In the genomic region with DNA sequence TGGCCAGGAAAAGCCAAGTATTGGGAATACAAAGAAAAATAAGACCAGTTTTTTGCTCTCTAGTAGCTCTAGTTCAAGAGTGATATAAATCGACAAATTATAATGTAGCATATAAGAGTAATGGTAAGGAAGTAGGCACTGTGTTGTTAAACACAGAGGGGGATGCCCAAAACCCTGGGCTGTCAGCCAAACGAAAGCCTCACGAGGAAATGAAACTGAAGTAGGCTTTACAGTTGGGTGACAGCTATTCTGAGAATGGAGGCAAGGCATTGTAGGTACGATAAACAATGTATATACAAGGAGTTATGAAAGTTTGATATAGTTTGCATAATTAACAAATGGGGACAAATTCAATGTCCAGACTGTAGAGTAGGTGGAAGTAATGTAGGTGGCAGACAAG, we compare ENCODE assay signal across 10 cellular contexts.
DNase-seq lines count a peak whose midpoint lies in the region; ATAC-seq, FAIRE-seq and TF ChIP-seq lines count a peak whose summit lies in the region.
"Had no signal": no experiment of that assay in that cellular context is flagged by ENCODE, and none has a peak within 500 bp of the region (broad histone marks: within the 10 kb centered on the region; RNA-seq: fewer than 3 reads in every experiment).

No MANE protein-coding gene starts in this region.

- H3K36me3 ChIP-seq in SU-DHL-6 (ENCODE audit: low read length): no peaks in the 10 kb centered on the region
- H3K36me3 ChIP-seq in trophoblast cell (ENCODE audit: control insufficient read depth in 1 of 2, insufficient read depth in 2 of 2, low read length in 2 of 2): no peaks in the 10 kb centered on the region

- H3K18ac ChIP-seq in trophoblast cell (ENCODE audit: low read length): no peak overlapping the region

- no peak overlapping the region for H3K23ac ChIP-seq in trophoblast cell (ENCODE audit: low read length)

- no peak for TF ChIP-seq CTCF in SU-DHL-6 (IDR thresholded peaks at IDR 0.05; ENCODE audit: insufficient read depth, low read length, poor library complexity, severe bottlenecking)

- no CpG with 5 or more reads among the region's 4 CpGs for WGBS in trophoblast cell (ENCODE audit: extremely low coverage, insufficient coverage, insufficient read length)

- no peak overlapping the region for H2BK12ac ChIP-seq in trophoblast cell (ENCODE audit: low read length)

- no peak overlapping the region for H4K8ac ChIP-seq in trophoblast cell (ENCODE audit: low read depth, low read length)

- no peaks in the 10 kb centered on the region for H3K4me1 ChIP-seq in trophoblast cell (ENCODE audit: control insufficient read depth in 1 of 2, insufficient read depth in 2 of 2, low read length in 2 of 2)

- no peak overlapping the region for H3K9ac ChIP-seq in SU-DHL-6 (ENCODE audit: low read length)
- H3K9ac ChIP-seq in trophoblast cell (ENCODE audit: low read length): no peak overlapping the region

- H3K79me1 ChIP-seq in trophoblast cell (ENCODE audit: low read length): no peaks in the 10 kb centered on the region

- H4K12ac ChIP-seq in trophoblast cell (ENCODE audit: low read depth, low read length): no peak overlapping the region

- TF ChIP-seq POLR2A in GM12891 (IDR thresholded peaks at IDR 0.05; ENCODE audit: low read depth, low read length): no peak

- H3K27ac ChIP-seq in SU-DHL-6 (ENCODE audit: low read depth, low read length) (no peak overlapping the region), trophoblast cell (ENCODE audit: low read depth, low read length) (no peak overlapping the region)

- no peaks in the 10 kb centered on the region for H3F3A ChIP-seq in SU-DHL-6 (ENCODE audit: insufficient read depth)

- H3K4me2 ChIP-seq in SU-DHL-6 (ENCODE audit: low read depth, low read length, poor library complexity, severe bottlenecking) (peak overlapping the region; percentile 20), trophoblast cell (ENCODE audit: low read length) (no peak overlapping the region)

- no peaks in the 10 kb centered on the region for H3K79me2 ChIP-seq in SU-DHL-6 (ENCODE audit: insufficient read depth, low read length)
- H3K79me2 ChIP-seq in trophoblast cell (ENCODE audit: control insufficient read depth, insufficient read depth, low read length, poor library complexity): no peaks in the 10 kb centered on the region

- H3K27me3 ChIP-seq in SU-DHL-6 (ENCODE audit: low read length) (no peaks in the 10 kb centered on the region), trophoblast cell (ENCODE audit: insufficient read depth, low read length) (no peaks in the 10 kb centered on the region)

- DNase-seq in GM12891 (ENCODE audit: insufficient read length, low spot score): peak; percentile 10
- no peak for DNase-seq in trophoblast cell
- DNase-seq in NCI-H187 (lab: John Stamatoyannopoulos, UW): no peak
- DNase-seq in activated naive CD4-positive, alpha-beta T cell treated with anti-CD3 and anti-CD28 coated beads, Interleukin-2, amount 50 U/mL, for 16 hours: no peak
- no peak for DNase-seq in activated CD4-positive, alpha-beta T cell treated with anti-CD3 and anti-CD28 coated beads for 4 hours
- DNase-seq: stimulated activated naive CD4-positive, alpha-beta T cell had no signal

- H3K9me3 ChIP-seq in SU-DHL-6 (ENCODE audit: insufficient read depth, low read length): no peaks in the 10 kb centered on the region
- no peaks in the 10 kb centered on the region for H3K9me3 ChIP-seq in trophoblast cell (ENCODE audit: insufficient read depth, low read depth, low read length)

- no peak overlapping the region for H2BK5ac ChIP-seq in trophoblast cell (ENCODE audit: low read depth, low read length, poor library complexity)

- H2AFZ ChIP-seq in SU-DHL-6 (ENCODE audit: low read depth, low read length, severe bottlenecking): no peak overlapping the region
- no peak overlapping the region for H2AFZ ChIP-seq in trophoblast cell (ENCODE audit: insufficient read depth, low read length, poor library complexity)

- peak; percentile 81 for FAIRE-seq in GM12891 (lab: Jason Lieb, UNC)
- FAIRE-seq: frontal cortex had no signal

- H2AK5ac ChIP-seq in trophoblast cell (ENCODE audit: low read length): no peak overlapping the region

- H2BK120ac ChIP-seq in trophoblast cell (ENCODE audit: insufficient read depth, low read length, poor library complexity): no peak overlapping the region

- H3K4me3 ChIP-seq in SU-DHL-6 (ENCODE audit: insufficient read depth, low read length, poor library complexity, severe bottlenecking): no peak overlapping the region
- H3K4me3 ChIP-seq in trophoblast cell (ENCODE audit: low read depth, low read length): no peak overlapping the region

- no peaks in the 10 kb centered on the region for H4K20me1 ChIP-seq in SU-DHL-6 (ENCODE audit: low read depth, low read length)

- H4K91ac ChIP-seq in trophoblast cell (ENCODE audit: low read depth, low read length): no peak overlapping the region

- no peak overlapping the region for H3K14ac ChIP-seq in trophoblast cell (ENCODE audit: low read length)

- H3K4ac ChIP-seq in trophoblast cell (ENCODE audit: low read depth, low read length): no peak overlapping the region

- no peaks in the 10 kb centered on the region for H3K9me2 ChIP-seq in SU-DHL-6 (replicated peaks; ENCODE audit: insufficient read depth, low read length)

- ATAC-seq in GM19463 (IDR thresholded peaks at IDR 0.05; ENCODE audit: unreplicated experiment) (peak; percentile 100), HG03103 (IDR thresholded peaks at IDR 0.05; ENCODE audit: low read depth, unreplicated experiment) (peak; percentile 100)

TF ChIP-seq in GM12891, 5 proteins besides CTCF, POLR2A, EP300 and RAD21:
- TF ChIP-seq TAF1 (IDR thresholded peaks at IDR 0.05; ENCODE audit: low read depth, low read length) (no peak), POLR2AphosphoS5 (IDR thresholded peaks at IDR 0.05; ENCODE audit: low read depth, low read length) (no peak), POU2F2 (IDR thresholded peaks at IDR 0.05; ENCODE audit: low read depth, low read length) (no peak), SPI1 (IDR thresholded peaks at IDR 0.05; ENCODE audit: low read depth, low read length) (peak; percentile 89), PAX5 (IDR thresholded peaks at IDR 0.05; ENCODE audit: insufficient read depth, low read length, severe bottlenecking) (no peak)
